In genomic region chr17:74211141-74211928, GRCh38 we compare ENCODE assay signal across 8 cellular contexts. TPM values are rescaled to one million over a fixed set of nuclear protein-coding genes. Genes with fewer than 3 reads are reported as not detected.
DNase-seq lines count a peak whose midpoint lies in the region; ATAC-seq, FAIRE-seq and TF ChIP-seq lines count a peak whose summit lies in the region.

No MANE protein-coding gene starts in this region.

- H3K79me1 ChIP-seq in IMR-90 (ENCODE audit: low read depth in 1 of 2, low read length in 2 of 2): peaks cover 15 to 30% of the 10 kb centered on the region in 2 experiments

- H3K9me1 ChIP-seq in IMR-90 (ENCODE audit: insufficient read depth, low read length) (no peaks in the 10 kb centered on the region), keratinocyte (ENCODE audit: control insufficient read depth, extremely low read depth, insufficient read depth, low read length) (peaks cover 5% of the 10 kb centered on the region)

- H3K4me1 ChIP-seq in IMR-90 (ENCODE audit: control insufficient read depth, insufficient read depth, low read length) (peaks cover 13% of the 10 kb centered on the region), adrenal gland (replicated peaks in 1 of 2) (peaks cover 28 to 49% of the 10 kb centered on the region in 2 donors), keratinocyte (ENCODE audit: control insufficient read depth, extremely low read depth, insufficient read depth, low read length) (peaks cover 63% of the 10 kb centered on the region)

- peak overlapping the region; percentile 28; the same call in 1 of the 2 replicates for H3K23ac ChIP-seq in IMR-90 (ENCODE audit: low read depth, low read length)

- no peak overlapping the region for H3K4ac ChIP-seq in IMR-90 (ENCODE audit: low read depth, low read length)

- no peak overlapping the region for H2BK5ac ChIP-seq in IMR-90 (ENCODE audit: low read depth, low read length, poor library complexity, severe bottlenecking)

- H3K9me3 ChIP-seq in IMR-90 (ENCODE audit: control insufficient read depth, insufficient read depth, low read length) (no peaks in the 10 kb centered on the region), adrenal gland (replicated peaks in 1 of 3) (no peaks in the 10 kb centered on the region), keratinocyte (ENCODE audit: control insufficient read depth, low read depth, low read length) (no peaks in the 10 kb centered on the region)

- H4K20me1 ChIP-seq in IMR-90 (ENCODE audit: insufficient read depth, low read length) (peaks cover 49% of the 10 kb centered on the region), keratinocyte (ENCODE audit: control insufficient read depth, extremely low read depth, insufficient read depth, low read length) (peaks cover 45% of the 10 kb centered on the region)

- TF ChIP-seq POLR2A in IMR-90 (IDR thresholded peaks at IDR 0.05; ENCODE audit: low read depth, low read length): 0 out of 2 replicates have a peak, but pooled peaks have one; percentile 14
- peak in 1 of 2 donors; percentile 28 for TF ChIP-seq POLR2A in adrenal gland (IDR thresholded peaks at IDR 0.05)
- no peak for TF ChIP-seq POLR2A in H54 (IDR thresholded peaks at IDR 0.05; ENCODE audit: low read depth, low read length)

- POLR2A ChIA-PET in IMR-90 (lab: Charles Lee; ENCODE audit: unreplicated experiment): interaction anchor here (0.7 kb wide), 1 partner anchor 23 kb away, joined by 3 read pairs; no protein-coding TSS in a partner anchor

- no TSS peak for BruUV-seq in IMR-90 (replicated peaks; lab: Mats Ljungman, UMichigan)

- CTCF ChIA-PET in IMR-90 (lab: Yijun Ruan, JAX): no interaction called here

- no peak for TF ChIP-seq RAD21 in IMR-90 (IDR thresholded peaks at IDR 0.05; ENCODE audit: low read length)

- H3K36me3 ChIP-seq in IMR-90 (ENCODE audit: control insufficient read depth, insufficient read depth, low read length) (peaks cover 24% of the 10 kb centered on the region), adrenal gland (replicated peaks in 1 of 2) (peaks cover 0 to 40% of the 10 kb centered on the region in 2 donors), keratinocyte (ENCODE audit: control insufficient read depth in 2 of 2, extremely low read depth in 1 of 2, insufficient read depth in 2 of 2, low read length in 2 of 2) (peaks cover 12 to 42% of the 10 kb centered on the region in 2 experiments)

- in situ Hi-C loops in IMR-90 (cut with MboI; ENCODE audit: low sequenced_read_pairs): loop anchor here (25.0 kb wide), 1 partner anchor 651 kb away; the partner anchor contains the start of genes FDXR and GRIN2C

- H3K4me3 ChIP-seq in AG10803 (ENCODE audit: low read length) (peak overlapping the region; percentile 74), IMR-90 (ENCODE audit: insufficient read depth, low read depth, low read length) (no peak overlapping the region; the same call in 1 of the 2 replicates), adrenal gland (peak overlapping the region in 1 of 4 donors; percentile 64), keratinocyte (ENCODE audit: control insufficient read depth in 2 of 3, extremely low read depth in 1 of 3, insufficient read depth in 2 of 3, low read depth in 1 of 3, low read length in 3 of 3) (peak overlapping the region in 1 of 3 experiments; percentile 47)

- no peak overlapping the region for H2BK15ac ChIP-seq in IMR-90 (ENCODE audit: low read depth, low read length)

- H3K27me3 ChIP-seq in IMR-90 (ENCODE audit: control insufficient read depth, insufficient read depth, low read length) (no peaks in the 10 kb centered on the region; the same call in 1 of the 2 replicates), adrenal gland (no peaks in the 10 kb centered on the region), keratinocyte (ENCODE audit: control insufficient read depth, extremely low read depth, insufficient read depth, low read length) (peaks cover 15% of the 10 kb centered on the region)

- H3K18ac ChIP-seq in IMR-90 (ENCODE audit: low read depth, low read length): no peak overlapping the region

- no peak overlapping the region for H3K27ac ChIP-seq in IMR-90 (ENCODE audit: insufficient read depth, low read length)
- peak overlapping the region in 4 of 5 donors; percentile 52 to 89 (median 86) for H3K27ac ChIP-seq in adrenal gland
- peak overlapping the region; percentile 53 for H3K27ac ChIP-seq in keratinocyte (ENCODE audit: control insufficient read depth, insufficient read depth, low read length)

- peak overlapping the region; percentile 29 for H2AK9ac ChIP-seq in IMR-90 (replicated peaks; ENCODE audit: low read depth, low read length, poor library complexity)

- no peak overlapping the region for H2AFZ ChIP-seq in IMR-90 (replicated peaks; ENCODE audit: low read length, poor library complexity)
- no peak overlapping the region for H2AFZ ChIP-seq in keratinocyte (ENCODE audit: control insufficient read depth, low read length)

- peak overlapping the region; percentile 83 for H3K4me2 ChIP-seq in IMR-90 (ENCODE audit: low read depth, low read length)
- peak overlapping the region; percentile 88 for H3K4me2 ChIP-seq in keratinocyte (ENCODE audit: control insufficient read depth, extremely low read depth, insufficient read depth, low read depth, low read length)

- no peak overlapping the region for H2BK120ac ChIP-seq in IMR-90 (ENCODE audit: low read depth, low read length)

- no peak for ATAC-seq in IMR-90 (ENCODE audit: low read depth)
- no peak for ATAC-seq in GM18907 (IDR thresholded peaks at IDR 0.05; ENCODE audit: unreplicated experiment)

- H3K14ac ChIP-seq in IMR-90 (replicated peaks; ENCODE audit: low read depth, low read length): no peak overlapping the region

- peak overlapping the region; percentile 37 for H3K9ac ChIP-seq in IMR-90 (ENCODE audit: low read depth, low read length)
- peak overlapping the region; percentile 13 for H3K9ac ChIP-seq in keratinocyte (ENCODE audit: control insufficient read depth, extremely low read depth, insufficient read depth, low read length)

- 71% methylated on average over 7 of the region's 14 CpGs; no CpG with 5 or more reads in 1 of the 2 experiments for WGBS in IMR-90 (ENCODE audit: extremely low coverage in 2 of 2, insufficient read length in 1 of 2), 2 experiments
- WGBS in adrenal gland, 4 donors: 35 to 58% (median 43%) methylated on average over 8 to 14 of the region's 14 CpGs

- DNase-seq in AG10803 (ENCODE audit: low read depth) (no peak), IMR-90 (no peak), adrenal gland (peak in 3 of 7 donors; percentile 30 to 54 (median 48)), keratinocyte (ENCODE audit: low read depth, low spot score) (no peak), H54 (ENCODE audit: insufficient read length, low spot score) (no peak), hepatic stellate cell (ENCODE audit: low spot score) (no peak), COR-L47 (lab: John Stamatoyannopoulos, UW) (no peak)

- H2AK5ac ChIP-seq in IMR-90 (ENCODE audit: low read depth, low read length): no peak overlapping the region

- intact Hi-C loops in IMR-90 (cut with micrococcal nuclease) (no loop called here), adrenal gland (cut with DNase I) (loop anchor here (5.0 to 10.0 kb wide), 3 partner anchors 63 to 153 kb away; partner anchors contain the start of genes BTBD17 (in 1 of the 2), DNAI2 (in 1 of the 2) and GPR142 (in 1 of the 2))

- H4K91ac ChIP-seq in IMR-90 (ENCODE audit: insufficient read depth, low read depth, low read length): no peak overlapping the region

- dilution Hi-C loops in IMR-90 (cut with HindIII; ENCODE audit: low sequenced_read_pairs, unreplicated experiment): no loop called here
- dilution Hi-C loops in keratinocyte (cut with MboI; ENCODE audit: extremely low pct_ligation_motif_present, low sequenced_read_pairs): no loop called here

- H4K8ac ChIP-seq in IMR-90 (ENCODE audit: low read depth in 2 of 2, low read length in 2 of 2): no peak overlapping the region

- H2BK20ac ChIP-seq in IMR-90 (ENCODE audit: low read depth, low read length): no peak overlapping the region

- FAIRE-seq in keratinocyte (lab: Jason Lieb, UNC) (no peak), H54 (lab: Jason Lieb, UNC) (no peak)

- H3K79me2 ChIP-seq in keratinocyte (ENCODE audit: control insufficient read depth, insufficient read depth, low read length): peaks cover 24% of the 10 kb centered on the region

- no peak overlapping the region for H3K56ac ChIP-seq in IMR-90 (ENCODE audit: extremely low read depth, insufficient read depth, low read length)

- no peak overlapping the region for H4K5ac ChIP-seq in IMR-90 (ENCODE audit: low read depth, low read length)

- TF ChIP-seq CTCF in AG10803 (conservative IDR thresholded peaks at IDR 0.05; ENCODE audit: low read length) (no peak), IMR-90 (conservative IDR thresholded peaks at IDR 0.05; ENCODE audit: low read depth, low read length) (no peak), adrenal gland (IDR thresholded peaks at IDR 0.05) (no peak), keratinocyte (optimal IDR thresholded peaks at IDR 0.05 in 1 of 3, IDR thresholded peaks at IDR 0.05 in 1 of 3, conservative IDR thresholded peaks at IDR 0.05 in 1 of 3; ENCODE audit: extremely low read depth in 1 of 3, insufficient read depth in 2 of 3, low read length in 3 of 3) (no peak)

RNA-seq across cellular contexts. Expression of gene TTYH2, which starts 2.0 kb away (rescaled TPM):
- total RNA-seq in IMR-90 (2012; rRNA removed) (2.3 and 4.2 TPM in 2 replicates), adrenal gland (10 to 100 TPM in 4 of 8 donors, 1 to 10 TPM in 4; 4.3 to 24.0 (median 9.9) TPM)
- polyA plus RNA-seq in IMR-90 (2012; rRNA removed) (5.7 and 6.8 TPM in 2 replicates), adrenal gland (10 to 100 TPM in 1 of 3 donors, 1 to 10 TPM in 2; 2.9 to 40.5 (median 5.6) TPM), keratinocyte (2.2 to 8.5 TPM (median 3.7 TPM) in 3 replicates)
- 3.1 and 6.8 TPM in 2 replicates for polyA plus RNA-seq in IMR-90 (2012; cell fraction: cytosol; rRNA removed)
- polyA plus RNA-seq in IMR-90 (2012; cell fraction: nucleus; rRNA removed; ENCODE audit: low replicate concordance): 7.1 and 22.1 TPM in 2 replicates
- 1.0 TPM for polyA plus RNA-seq in keratinocyte (2011; ENCODE audit: low read depth)
- 2.6 and 3.8 TPM in 2 replicates for polyA plus RNA-seq in keratinocyte (2011; cell fraction: cytosol; rRNA removed)
- polyA plus RNA-seq in keratinocyte (2011; cell fraction: nucleus; rRNA removed): 10.0 and 14.2 TPM in 2 replicates
- 0.87 and 1.8 TPM in 2 replicates for polyA plus RNA-seq in keratinocyte (2012; ENCODE audit: low replicate concordance)
- 5.1 to 18.0 TPM (median 7.6 TPM) in 3 replicates for polyA minus RNA-seq in keratinocyte
- 10.2 TPM for polyA minus RNA-seq in keratinocyte (2011; cell fraction: cytosol; rRNA and poly(A)+ RNA removed)
- 8.2 and 28.0 TPM in 2 replicates for polyA minus RNA-seq in keratinocyte (2011; cell fraction: nucleus; rRNA and poly(A)+ RNA removed)

RNA-seq across cellular contexts. Expression of gene RPL38, which starts 7.9 kb away (rescaled TPM):
- 111 and 296 TPM in 2 replicates for total RNA-seq in IMR-90 (2012; rRNA removed)
- 527 and 1,407 TPM in 2 replicates for polyA plus RNA-seq in IMR-90 (2012; rRNA removed)
- 155 and 223 TPM in 2 replicates for polyA plus RNA-seq in IMR-90 (2012; cell fraction: cytosol; rRNA removed)
- 49.6 and 193 TPM in 2 replicates for polyA plus RNA-seq in IMR-90 (2012; cell fraction: nucleus; rRNA removed; ENCODE audit: low replicate concordance)
- 100 to 1,000 TPM; 136 to 899 (median 690) TPM for total RNA-seq in adrenal gland
- 1,000 to 10,000 TPM in 2 of 3 donors, 100 to 1,000 TPM in 1; 998 to 1,921 (median 1,717) TPM for polyA plus RNA-seq in adrenal gland
- 1,325 to 1,779 TPM (median 1,757 TPM) in 3 replicates for polyA plus RNA-seq in keratinocyte
- polyA plus RNA-seq in keratinocyte (2011; ENCODE audit: low read depth): 1,281 TPM
- polyA plus RNA-seq in keratinocyte (2011; cell fraction: cytosol; rRNA removed): 2,311 and 2,376 TPM in 2 replicates
- polyA plus RNA-seq in keratinocyte (2011; cell fraction: nucleus; rRNA removed): 433 and 579 TPM in 2 replicates
- 4,284 and 4,511 TPM in 2 replicates for polyA plus RNA-seq in keratinocyte (2012; ENCODE audit: low replicate concordance)
- 114 to 1,718 TPM (median 1,157 TPM) in 3 replicates for polyA minus RNA-seq in keratinocyte
- polyA minus RNA-seq in keratinocyte (2011; cell fraction: cytosol; rRNA and poly(A)+ RNA removed): 1,055 TPM
- 168 and 186 TPM in 2 replicates for polyA minus RNA-seq in keratinocyte (2011; cell fraction: nucleus; rRNA and poly(A)+ RNA removed)
